8 cellular contexts compared by ENCODE assay signal in the genomic region with DNA sequence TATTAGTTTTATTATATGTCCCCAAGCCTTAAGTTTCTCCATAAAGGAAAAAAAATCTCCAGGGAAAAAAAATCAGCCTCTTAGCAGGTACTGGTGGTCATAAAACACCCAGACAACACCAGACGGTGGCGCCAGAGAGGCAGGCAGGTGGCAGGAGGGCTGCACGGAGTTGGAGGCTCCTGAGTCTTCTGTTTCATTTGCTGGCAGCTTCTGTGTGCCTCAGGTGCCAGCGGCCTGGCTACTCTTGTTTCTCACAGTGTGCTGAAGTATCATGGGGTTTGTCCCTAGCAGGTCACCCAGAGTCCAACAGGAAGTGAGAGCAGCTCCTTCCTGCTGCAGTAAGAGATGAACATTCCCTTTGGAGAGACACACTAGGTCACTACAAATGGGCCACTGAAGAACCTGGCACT.
DNase-seq lines count a peak whose midpoint lies in the region; ATAC-seq and TF ChIP-seq lines count a peak whose summit lies in the region.

No MANE protein-coding gene starts in this region.

- WGBS in esophagus, 2 donors, result 2 to 3% methylated on average over 4 of the region's 4 CpGs

- H3K4me3 Mint-ChIP-seq in Calu3 (ENCODE audit: low read depth, unreplicated experiment), result no peak overlapping the region
- H3K4me3 Mint-ChIP-seq in naive B cell, result no peak overlapping the region
- H3K4me3 Mint-ChIP-seq in stimulated activated effector memory CD8-positive, alpha-beta T cell treated with anti-CD3 and anti-CD28 coated beads, Interleukin-12 subunit alpha, Interleukin-12 subunit beta, amount 100 ng/mL, for 72 hours, result no peak overlapping the region

- H3K27ac Mint-ChIP-seq in Calu3 (ENCODE audit: unreplicated experiment) (no peak overlapping the region), naive B cell (peak overlapping the region in 1 of 6 donors; percentile 17)
- no peak overlapping the region for H3K27ac Mint-ChIP-seq in stimulated activated effector memory CD8-positive, alpha-beta T cell treated with anti-CD3 and anti-CD28 coated beads, Interleukin-12 subunit alpha, Interleukin-12 subunit beta, amount 100 ng/mL, for 72 hours

- peaks cover 0 to 5% of the 10 kb centered on the region in 2 donors for H3K4me1 ChIP-seq in esophagus (ENCODE audit: control insufficient read depth in 2 of 2, insufficient read depth in 2 of 2, low read length in 1 of 2)

- H3K27ac ChIP-seq in esophagus (ENCODE audit: low read depth in 2 of 2, low read length in 1 of 2), result peak overlapping the region; percentile 19 to 33

- intact Hi-C loops in Calu3 (cut with micrococcal nuclease; ENCODE audit: unreplicated experiment), result loop anchor here (1.0 kb wide), 2 partner anchors 125 to 199 kb away; no protein-coding TSS in a partner anchor

- ATAC-seq in GM21381 (IDR thresholded peaks at IDR 0.05; ENCODE audit: unreplicated experiment), result peak; percentile 88
- ATAC-seq in naive B cell (ENCODE audit: low read depth in 2 of 2), result peak; percentile 60 to 71
- ATAC-seq in stimulated activated effector memory CD8-positive, alpha-beta T cell treated with anti-CD3 and anti-CD28 coated beads, Interleukin-12 subunit alpha, Interleukin-12 subunit beta, amount 100 ng/mL, for 72 hours, result peak; percentile 83

- H3K36me3 Mint-ChIP-seq in Calu3 (ENCODE audit: insufficient read depth, unreplicated experiment) (no peaks in the 10 kb centered on the region), naive B cell (no peaks in the 10 kb centered on the region)
- H3K36me3 Mint-ChIP-seq in stimulated activated effector memory CD8-positive, alpha-beta T cell treated with anti-CD3 and anti-CD28 coated beads, Interleukin-12 subunit alpha, Interleukin-12 subunit beta, amount 100 ng/mL, for 72 hours, result no peaks in the 10 kb centered on the region

- H3K9me3 Mint-ChIP-seq in Calu3 (ENCODE audit: low read depth, unreplicated experiment) (no peaks in the 10 kb centered on the region), naive B cell (peaks cover 0 to 5% (median 0%) of the 10 kb centered on the region in 7 donors)
- H3K9me3 Mint-ChIP-seq in stimulated activated effector memory CD8-positive, alpha-beta T cell treated with anti-CD3 and anti-CD28 coated beads, Interleukin-12 subunit alpha, Interleukin-12 subunit beta, amount 100 ng/mL, for 72 hours, result no peaks in the 10 kb centered on the region

- no TSS peak for BruUV-seq in Calu3 (replicated peaks; lab: Mats Ljungman, UMichigan)

- no peaks in the 10 kb centered on the region for H3K27me3 ChIP-seq in esophagus (ENCODE audit: control insufficient read depth in 1 of 2, insufficient read depth in 2 of 2, low read length in 2 of 2)

- DNase-seq in Calu3 (peak; percentile 96), HS-27A (ENCODE audit: low read depth) (peak; percentile 69), NOMO-1 treated with dmso at 0.1 percent for 144 hours (lab: John Stamatoyannopoulos, UW; ENCODE audit: unreplicated experiment) (peak; percentile 33), naive B cell (peak; percentile 52)
- peak; percentile 68 for DNase-seq in activated CD8-positive, alpha-beta memory T cell treated with anti-CD3 and anti-CD28 coated beads, Interleukin-2, amount 50 U/mL, for 24 hours (ENCODE audit: extremely low read depth)
- peak; percentile 77 to 88 for DNase-seq in stimulated activated effector memory CD8-positive, alpha-beta T cell treated with anti-CD3 and anti-CD28 coated beads, Interleukin-12 subunit alpha, Interleukin-12 subunit beta, amount 100 ng/mL, for 72 hours (ENCODE audit: low spot score in 2 of 2)

- CTCF ChIA-PET in Calu3 (lab: Charles Lee), result interaction anchor here (0.6 to 2.4 kb wide), 8 partner anchors 9 to 252 kb away, joined by 3 to 36 read pairs (median 4); no protein-coding TSS in a partner anchor

- TF ChIP-seq CTCF in Calu3 (IDR thresholded peaks at IDR 0.05; ENCODE audit: unreplicated experiment), result peak; percentile 80

- H3K9me3 ChIP-seq in esophagus (ENCODE audit: control insufficient read depth in 2 of 2, insufficient read depth in 1 of 2, low read depth in 1 of 2, low read length in 1 of 2), result no peaks in the 10 kb centered on the region

- no peak overlapping the region for H3K4me3 ChIP-seq in esophagus (ENCODE audit: low read depth in 1 of 2, low read length in 2 of 2)

- H3K36me3 ChIP-seq in esophagus (ENCODE audit: control insufficient read depth in 2 of 2, insufficient read depth in 2 of 2, low read length in 1 of 2), result no peaks in the 10 kb centered on the region

- H3K27me3 Mint-ChIP-seq in Calu3 (ENCODE audit: unreplicated experiment) (no peaks in the 10 kb centered on the region), naive B cell (peaks cover 3 to 19% (median 6%) of the 10 kb centered on the region in 3 donors)

- H3K4me1 Mint-ChIP-seq in Calu3 (ENCODE audit: low read depth, unreplicated experiment), result peaks cover 32% of the 10 kb centered on the region
- no peaks in the 10 kb centered on the region for H3K4me1 Mint-ChIP-seq in naive B cell
- H3K4me1 Mint-ChIP-seq in stimulated activated effector memory CD8-positive, alpha-beta T cell treated with anti-CD3 and anti-CD28 coated beads, Interleukin-12 subunit alpha, Interleukin-12 subunit beta, amount 100 ng/mL, for 72 hours, result peaks cover 10% of the 10 kb centered on the region

Comparison
In these comparisons a context has a peak if more than half of its experiments do, and no peak if none do; other contexts are left out.
1. DNase-seq: peak in every context shown above with its lines; median percentile 96 in Calu3; 82 in stimulated activated effector memory CD8-positive, alpha-beta T cell treated with anti-CD3 and anti-CD28 coated beads, Interleukin-12 subunit alpha, Interleukin-12 subunit beta, amount 100 ng/mL, for 72 hours; 69 in HS-27A; 68 in activated CD8-positive, alpha-beta memory T cell treated with anti-CD3 and anti-CD28 coated beads, Interleukin-2, amount 50 U/mL, for 24 hours; 52 in naive B cell; 33 in NOMO-1 treated with dmso at 0.1 percent for 144 hours.